17 cellular contexts compared by ENCODE assay signal in the genomic region with DNA sequence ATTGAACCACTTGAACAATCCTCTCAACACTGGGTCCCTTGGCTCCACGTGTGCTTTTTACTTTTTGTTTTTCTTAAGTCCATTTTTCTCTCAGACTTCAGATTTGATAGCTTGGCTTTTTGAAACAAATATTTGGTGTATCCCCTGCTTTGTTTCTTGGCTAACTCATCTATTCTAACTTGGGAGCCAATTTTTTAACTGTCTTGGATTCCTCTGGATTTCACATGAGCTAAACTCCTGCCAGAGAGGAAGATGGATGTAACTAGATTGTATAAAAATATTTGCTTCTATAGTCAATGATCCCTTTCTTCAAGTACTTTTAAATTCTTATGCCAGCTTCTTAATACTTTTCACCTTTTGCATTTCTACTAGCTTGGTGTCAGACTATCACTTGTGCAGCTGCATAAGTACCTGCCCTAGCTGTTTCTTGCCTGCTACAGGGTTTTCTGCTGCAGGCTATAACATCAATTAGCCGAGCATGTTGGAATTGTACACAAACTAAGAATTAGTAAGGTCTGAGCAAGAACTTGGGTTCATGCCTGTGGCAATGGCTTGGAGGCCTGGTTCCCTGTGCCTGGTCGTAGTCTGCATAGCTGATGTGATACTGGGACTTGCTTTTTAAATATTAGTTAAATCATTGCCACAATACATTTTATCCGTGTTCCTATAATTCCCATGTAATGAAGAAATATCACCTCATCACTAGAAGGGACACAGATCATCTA.
DNase-seq lines count a peak whose midpoint lies in the region; ATAC-seq, FAIRE-seq and TF ChIP-seq lines count a peak whose summit lies in the region.
"Had no signal": no experiment of that assay in that cellular context is flagged by ENCODE, and none has a peak within 500 bp of the region (broad histone marks: within the 10 kb centered on the region; RNA-seq: fewer than 3 reads in every experiment).

No MANE protein-coding gene starts in this region.

- H3K9ac ChIP-seq in astrocyte (ENCODE audit: low read length) = no peak overlapping the region
- H3K9ac ChIP-seq: BLaER1 had no signal

- H3K36me3 ChIP-seq in astrocyte (ENCODE audit: insufficient read depth, low read length) = no peaks in the 10 kb centered on the region
- H3K36me3 ChIP-seq in prostate gland = no peaks in the 10 kb centered on the region
- H3K36me3 ChIP-seq: BLaER1, HAP-1 had no signal

- ATAC-seq in GM18511 (IDR thresholded peaks at IDR 0.05; ENCODE audit: unreplicated experiment) (no peak), GM21390 (IDR thresholded peaks at IDR 0.05; ENCODE audit: unreplicated experiment) (no peak)
- ATAC-seq: GM12878 had no signal

- H3K27ac ChIP-seq in astrocyte (ENCODE audit: low read depth, low read length) (no peak overlapping the region), prostate gland (no peak overlapping the region)
- H3K27ac ChIP-seq: BLaER1 had no signal

- no peak overlapping the region for H3K4me3 ChIP-seq in astrocyte (ENCODE audit: insufficient read depth, low read depth, low read length)
- no peak overlapping the region for H3K4me3 ChIP-seq in prostate gland
- H3K4me3 ChIP-seq: BLaER1, GM12878, HAP-1 had no signal

- H3K9me3 ChIP-seq in astrocyte (ENCODE audit: insufficient read depth, low read depth, low read length) (no peaks in the 10 kb centered on the region), prostate gland (no peaks in the 10 kb centered on the region)
- H3K9me3 ChIP-seq: BLaER1, Caco-2, HAP-1 had no signal

- no peaks in the 10 kb centered on the region for H3K36me3 Mint-ChIP-seq in astrocyte (ENCODE audit: low read depth, unreplicated experiment)
- H3K36me3 Mint-ChIP-seq in mesothelial cell of epicardium = no peaks in the 10 kb centered on the region
- H3K36me3 Mint-ChIP-seq: CD8-positive, alpha-beta memory T cell had no signal

- H3K4me1 ChIP-seq in astrocyte (ENCODE audit: insufficient read depth, low read length) (no peaks in the 10 kb centered on the region), prostate gland (replicated peaks) (no peaks in the 10 kb centered on the region)
- H3K4me1 ChIP-seq: HAP-1 had no signal

- H3K27me3 ChIP-seq in astrocyte (ENCODE audit: insufficient read depth, low read length) (no peaks in the 10 kb centered on the region), prostate gland (replicated peaks; ENCODE audit: insufficient read depth) (no peaks in the 10 kb centered on the region)
- H3K27me3 ChIP-seq: BLaER1 had no signal

- no peak overlapping the region for H2AFZ ChIP-seq in astrocyte (ENCODE audit: low read depth, low read length)

- H3K79me2 ChIP-seq in astrocyte (ENCODE audit: insufficient read depth, low read length) = no peaks in the 10 kb centered on the region

- no peak for FAIRE-seq in astrocyte (lab: Jason Lieb, UNC)
- FAIRE-seq: A204.1, GM12878, GM18507, H1 had no signal

- intact Hi-C loops in prostate gland (cut with DNase I) = no loop called here

- TF ChIP-seq POLR2A in prostate gland (IDR thresholded peaks at IDR 0.05) = no peak

- H3K4me3 Mint-ChIP-seq in astrocyte (ENCODE audit: unreplicated experiment) (no peak overlapping the region), mesothelial cell of epicardium (no peak overlapping the region)
- H3K4me3 Mint-ChIP-seq: CD8-positive, alpha-beta memory T cell had no signal

- DNase-seq in ELF-1 (ENCODE audit: low read depth, low spot score) = peak; percentile 19
- peak; percentile 23 for DNase-seq in astrocyte (ENCODE audit: low read depth)
- no peak for DNase-seq in mesothelial cell of epicardium (ENCODE audit: low spot score in 2 of 2, unreplicated experiment in 2 of 2)
- DNase-seq in prostate gland (ENCODE audit: low spot score) = no peak
- no peak for DNase-seq in DMS53 (lab: John Stamatoyannopoulos, UW)
- DNase-seq: AML-193; Caco-2; CD8-positive, alpha-beta memory T cell; IMR-90 had no signal

- 45% methylated on average over 4 of the region's 4 CpGs for WGBS in prostate gland

- H3K9me3 Mint-ChIP-seq in astrocyte (ENCODE audit: unreplicated experiment) (no peaks in the 10 kb centered on the region), mesothelial cell of epicardium (no peaks in the 10 kb centered on the region)
- H3K9me3 Mint-ChIP-seq: CD8-positive, alpha-beta memory T cell had no signal

- no peaks in the 10 kb centered on the region for H4K20me1 ChIP-seq in astrocyte (ENCODE audit: insufficient read depth, low read length)
- H4K20me1 ChIP-seq: BLaER1 had no signal

- H3K27me3 Mint-ChIP-seq in astrocyte (ENCODE audit: low read depth, unreplicated experiment) = peaks cover 29% of the 10 kb centered on the region
- peaks cover 4% of the 10 kb centered on the region for H3K27me3 Mint-ChIP-seq in mesothelial cell of epicardium (ENCODE audit: low read depth)

- no peak overlapping the region for H3K4me2 ChIP-seq in astrocyte (ENCODE audit: low read length)
- H3K4me2 ChIP-seq: BLaER1 had no signal

- no peak for TF ChIP-seq CTCF in astrocyte (IDR thresholded peaks at IDR 0.05; ENCODE audit: insufficient read depth, low read depth, low read length)
- no peak for TF ChIP-seq CTCF in mesothelial cell of epicardium (IDR thresholded peaks at IDR 0.05; ENCODE audit: unreplicated experiment)
- TF ChIP-seq CTCF in prostate gland (IDR thresholded peaks at IDR 0.05) = no peak

- no peak overlapping the region for H3K27ac Mint-ChIP-seq in astrocyte (ENCODE audit: unreplicated experiment)
- peak overlapping the region; percentile 6 for H3K27ac Mint-ChIP-seq in mesothelial cell of epicardium
- H3K27ac Mint-ChIP-seq: CD8-positive, alpha-beta memory T cell had no signal

- H3K4me1 Mint-ChIP-seq in astrocyte (ENCODE audit: low read depth, unreplicated experiment) (no peaks in the 10 kb centered on the region), mesothelial cell of epicardium (peaks cover 59% of the 10 kb centered on the region)
- H3K4me1 Mint-ChIP-seq: CD8-positive, alpha-beta memory T cell had no signal

Comparison
In these comparisons a context has a peak if more than half of its experiments do, and no peak if none do; other contexts are left out.
1. DNase-seq: peak in ELF-1 (single experiment) and astrocyte (single experiment); none in mesothelial cell of epicardium (0 of 2), prostate gland (single experiment) and DMS53 (single experiment).